In genomic region chr22:35065183-35065582, GRCh38 we compare ENCODE assay signal across 1 cellular context.
TF ChIP-seq lines count a peak whose summit lies in the region.

No MANE protein-coding gene starts in this region.

TF ChIP-seq in GM12878, 131 proteins besides CTCF, POLR2A, EP300 and RAD21:
- TF ChIP-seq RUNX3 (IDR thresholded peaks at IDR 0.05; ENCODE audit: low read length) (no peak), CBFB (IDR thresholded peaks at IDR 0.05; ENCODE audit: low read depth) (no peak), GATAD2B (conservative IDR thresholded peaks at IDR 0.05; ENCODE audit: low read depth) (no peak), KDM1A (IDR thresholded peaks at IDR 0.05; ENCODE audit: borderline replicate concordance) (no peak), ZNF207 (IDR thresholded peaks at IDR 0.05; ENCODE audit: borderline replicate concordance) (no peak), E2F4 (IDR thresholded peaks at IDR 0.05; ENCODE audit: low read depth, low read length) (no peak), EED (IDR thresholded peaks at IDR 0.05; ENCODE audit: low read depth) (no peak), SREBF2 (IDR thresholded peaks at IDR 0.05; ENCODE audit: low read length) (no peak), TBL1XR1 (IDR thresholded peaks at IDR 0.05; ENCODE audit: low read depth, low read length) (no peak), POLR2AphosphoS5 (IDR thresholded peaks at IDR 0.05; ENCODE audit: low read length) (no peak), MLLT1 (IDR thresholded peaks at IDR 0.05) (no peak), FOXK2 (IDR thresholded peaks at IDR 0.05) (no peak), NFYA (IDR thresholded peaks at IDR 0.05; ENCODE audit: borderline replicate concordance, low read depth, low read length) (no peak), PBX3 (IDR thresholded peaks at IDR 0.05; ENCODE audit: insufficient replicate concordance, low read depth, low read length) (no peak), EZH2 (IDR thresholded peaks at IDR 0.05; ENCODE audit: borderline replicate concordance, control insufficient read depth, low read depth, low read length) (no peak), JUNB (IDR thresholded peaks at IDR 0.05) (no peak)
- TF ChIP-seq, protein P1, sequence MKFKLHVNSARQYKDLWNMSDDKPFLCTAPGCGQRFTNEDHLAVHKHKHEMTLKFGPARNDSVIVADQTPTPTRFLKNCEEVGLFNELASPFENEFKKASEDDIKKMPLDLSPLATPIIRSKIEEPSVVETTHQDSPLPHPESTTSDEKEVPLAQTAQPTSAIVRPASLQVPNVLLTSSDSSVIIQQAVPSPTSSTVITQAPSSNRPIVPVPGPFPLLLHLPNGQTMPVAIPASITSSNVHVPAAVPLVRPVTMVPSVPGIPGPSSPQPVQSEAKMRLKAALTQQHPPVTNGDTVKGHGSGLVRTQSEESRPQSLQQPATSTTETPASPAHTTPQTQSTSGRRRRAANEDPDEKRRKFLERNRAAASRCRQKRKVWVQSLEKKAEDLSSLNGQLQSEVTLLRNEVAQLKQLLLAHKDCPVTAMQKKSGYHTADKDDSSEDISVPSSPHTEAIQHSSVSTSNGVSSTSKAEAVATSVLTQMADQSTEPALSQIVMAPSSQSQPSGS (IDR thresholded peaks at IDR 0.05; ENCODE audit: low read length): no peak
- TF ChIP-seq, protein P2, sequence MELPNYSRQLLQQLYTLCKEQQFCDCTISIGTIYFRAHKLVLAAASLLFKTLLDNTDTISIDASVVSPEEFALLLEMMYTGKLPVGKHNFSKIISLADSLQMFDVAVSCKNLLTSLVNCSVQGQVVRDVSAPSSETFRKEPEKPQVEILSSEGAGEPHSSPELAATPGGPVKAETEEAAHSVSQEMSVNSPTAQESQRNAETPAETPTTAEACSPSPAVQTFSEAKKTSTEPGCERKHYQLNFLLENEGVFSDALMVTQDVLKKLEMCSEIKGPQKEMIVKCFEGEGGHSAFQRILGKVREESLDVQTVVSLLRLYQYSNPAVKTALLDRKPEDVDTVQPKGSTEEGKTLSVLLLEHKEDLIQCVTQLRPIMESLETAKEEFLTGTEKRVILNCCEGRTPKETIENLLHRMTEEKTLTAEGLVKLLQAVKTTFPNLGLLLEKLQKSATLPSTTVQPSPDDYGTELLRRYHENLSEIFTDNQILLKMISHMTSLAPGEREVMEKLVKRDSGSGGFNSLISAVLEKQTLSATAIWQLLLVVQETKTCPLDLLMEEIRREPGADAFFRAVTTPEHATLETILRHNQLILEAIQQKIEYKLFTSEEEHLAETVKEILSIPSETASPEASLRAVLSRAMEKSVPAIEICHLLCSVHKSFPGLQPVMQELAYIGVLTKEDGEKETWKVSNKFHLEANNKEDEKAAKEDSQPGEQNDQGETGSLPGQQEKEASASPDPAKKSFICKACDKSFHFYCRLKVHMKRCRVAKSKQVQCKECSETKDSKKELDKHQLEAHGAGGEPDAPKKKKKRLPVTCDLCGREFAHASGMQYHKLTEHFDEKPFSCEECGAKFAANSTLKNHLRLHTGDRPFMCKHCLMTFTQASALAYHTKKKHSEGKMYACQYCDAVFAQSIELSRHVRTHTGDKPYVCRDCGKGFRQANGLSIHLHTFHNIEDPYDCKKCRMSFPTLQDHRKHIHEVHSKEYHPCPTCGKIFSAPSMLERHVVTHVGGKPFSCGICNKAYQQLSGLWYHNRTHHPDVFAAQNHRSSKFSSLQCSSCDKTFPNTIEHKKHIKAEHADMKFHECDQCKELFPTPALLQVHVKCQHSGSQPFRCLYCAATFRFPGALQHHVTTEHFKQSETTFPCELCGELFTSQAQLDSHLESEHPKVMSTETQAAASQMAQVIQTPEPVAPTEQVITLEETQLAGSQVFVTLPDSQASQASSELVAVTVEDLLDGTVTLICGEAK (IDR thresholded peaks at IDR 0.05; ENCODE audit: borderline replicate concordance): no peak
TF ChIP-seq in GM12878: peak in this region for 0.
